ENCODE assay signal across 8 cellular contexts in the genomic region with DNA sequence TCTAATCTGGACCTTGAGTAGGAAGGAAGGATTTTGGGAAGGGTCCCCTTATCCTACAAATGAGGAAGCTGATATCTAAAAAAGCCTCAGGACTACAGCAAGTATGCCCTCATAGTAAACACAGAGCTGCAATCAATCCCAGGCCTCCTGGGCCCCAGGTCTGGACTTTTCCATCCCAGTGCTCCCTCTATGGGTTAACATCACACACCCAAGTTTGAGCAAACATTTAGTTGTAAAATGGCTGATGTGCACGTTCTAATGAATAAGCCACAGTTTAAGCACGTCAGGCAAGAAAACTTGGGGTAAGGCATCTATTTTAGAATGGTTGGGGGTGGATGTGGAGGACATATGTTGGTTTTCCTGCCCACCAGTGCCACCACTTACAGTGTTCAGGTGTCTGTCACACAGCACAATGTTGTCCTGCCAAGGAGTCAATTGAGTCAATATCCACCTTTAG. TPM values are rescaled to one million over a fixed set of nuclear protein-coding genes. Genes with fewer than 3 reads are reported as not detected.
A peak's percentile ranks its signal among the peaks of the same experiment; 100 is the strongest.
DNase-seq lines count a peak whose midpoint lies in the region; ATAC-seq and TF ChIP-seq lines count a peak whose summit lies in the region.

No MANE protein-coding gene starts in this region.

- no peaks in the 10 kb centered on the region for H3F3A ChIP-seq in SK-N-SH (replicated peaks; ENCODE audit: insufficient read depth)

- DNase-seq in D341Med (ENCODE audit: low spot score) = peak; percentile 63
- DNase-seq in SK-N-SH = no peak
- DNase-seq in islet precursor cell = peak; percentile 82
- no peak for DNase-seq in NCI-H2171 treated with DMSO at 0.1 percent for 48 hours (lab: John Stamatoyannopoulos, UW)
- no peak for DNase-seq in DMS153 treated with DMSO at 0.1 percent for 48 hours (lab: John Stamatoyannopoulos, UW; ENCODE audit: unreplicated experiment)
- DNase-seq in CD4-positive, alpha-beta T cell = no peak

- no peak overlapping the region for H3K4me3 ChIP-seq in SK-N-SH (ENCODE audit: low read depth in 2 of 2, low read length in 1 of 2)

- H3K4me1 Mint-ChIP-seq in CD4-positive, alpha-beta T cell (ENCODE audit: low read depth) = peaks cover 22% of the 10 kb centered on the region

- ATAC-seq in GM19463 (IDR thresholded peaks at IDR 0.05; ENCODE audit: unreplicated experiment) = peak; percentile 22
- ATAC-seq in HG03439 (IDR thresholded peaks at IDR 0.05; ENCODE audit: unreplicated experiment) = peak; percentile 34
- no peak for ATAC-seq in CD4-positive, alpha-beta T cell (ENCODE audit: poor library complexity)

- no peak overlapping the region for H3K27ac Mint-ChIP-seq in CD4-positive, alpha-beta T cell

- H3K9ac ChIP-seq in SK-N-SH = no peak overlapping the region

- H3K4me1 ChIP-seq in SK-N-SH (ENCODE audit: control insufficient read depth in 1 of 2, insufficient read depth in 2 of 2, low read depth in 1 of 2, low read length in 1 of 2) = peaks cover 0 to 19% of the 10 kb centered on the region in 2 experiments; a peak in 1 of 4 replicates

- H3K4me3 Mint-ChIP-seq in CD4-positive, alpha-beta T cell = no peak overlapping the region

- H3K79me2 ChIP-seq in SK-N-SH (ENCODE audit: insufficient read depth) = no peaks in the 10 kb centered on the region

- no peaks in the 10 kb centered on the region for H3K27me3 Mint-ChIP-seq in CD4-positive, alpha-beta T cell

- H3K36me3 ChIP-seq in SK-N-SH (replicated peaks in 1 of 2; ENCODE audit: control insufficient read depth in 1 of 2, insufficient read depth in 2 of 2, low read length in 1 of 2) = no peaks in the 10 kb centered on the region

- intact Hi-C loops in CD4-positive, alpha-beta T cell (cut with DNase I, micrococcal nuclease) = no loop called here

- POLR2A ChIA-PET in SK-N-SH (lab: Yijun Ruan, JAX) = no interaction called here
- POLR2A ChIA-PET in CD4-positive, alpha-beta T cell (lab: Charles Lee) = no interaction called here

- H3K9me3 ChIP-seq in SK-N-SH = no peaks in the 10 kb centered on the region
- H3K9me3 ChIP-seq in CD4-positive, alpha-beta T cell (ENCODE audit: control insufficient read depth, low read length) = no peaks in the 10 kb centered on the region

- no peaks in the 10 kb centered on the region for H3K9me3 Mint-ChIP-seq in CD4-positive, alpha-beta T cell

- peak; percentile 37 for TF ChIP-seq CTCF in SK-N-SH (IDR thresholded peaks at IDR 0.05)
- no peak for TF ChIP-seq CTCF in CD4-positive, alpha-beta T cell (IDR thresholded peaks at IDR 0.05)

- H3K27me3 ChIP-seq in SK-N-SH (ENCODE audit: insufficient read depth) = no peaks in the 10 kb centered on the region
- H3K27me3 ChIP-seq in CD4-positive, alpha-beta T cell (ENCODE audit: control insufficient read depth, insufficient read depth, low read length) = no peaks in the 10 kb centered on the region

- H3K36me3 Mint-ChIP-seq in CD4-positive, alpha-beta T cell (ENCODE audit: low read depth) = no peaks in the 10 kb centered on the region

- H2AFZ ChIP-seq in SK-N-SH (ENCODE audit: low read depth) = no peak overlapping the region

- no peak overlapping the region for H3K4me2 ChIP-seq in SK-N-SH

- TF ChIP-seq EP300 in SK-N-SH (IDR thresholded peaks at IDR 0.05; ENCODE audit: borderline replicate concordance in 1 of 2, low read depth in 1 of 2, low read length in 1 of 2) = no peak

- TF ChIP-seq RAD21 in SK-N-SH (IDR thresholded peaks at IDR 0.05; ENCODE audit: low read length) = peak; percentile 60

- CTCF ChIA-PET in SK-N-SH (lab: Yijun Ruan, JAX) = interaction anchor here (1.1 to 2.0 kb wide), 3 partner anchors 10 to 203 kb away, joined by 3 to 6 read pairs (median 3); no protein-coding TSS in a partner anchor
- CTCF ChIA-PET in CD4-positive, alpha-beta T cell (lab: Charles Lee) = no interaction called here

- no peaks in the 10 kb centered on the region for H4K20me1 ChIP-seq in SK-N-SH (ENCODE audit: insufficient read depth)

- H3K27ac ChIP-seq in SK-N-SH (ENCODE audit: low read depth in 2 of 2, low read length in 1 of 2) = no peak overlapping the region; a peak in 1 of 4 replicates
- no peak overlapping the region for H3K27ac ChIP-seq in CD4-positive, alpha-beta T cell (ENCODE audit: low read depth, low read length)

- WGBS in SK-N-SH (ENCODE audit: low lambda C conversion rate) = 85% methylated on average over 2 of the region's 2 CpGs

- H3K9me2 ChIP-seq in SK-N-SH = no peaks in the 10 kb centered on the region

TF ChIP-seq in SK-N-SH, 30 proteins besides CTCF, POLR2A, EP300 and RAD21:
- TF ChIP-seq SMC3 (IDR thresholded peaks at IDR 0.05; ENCODE audit: low read depth, low read length) = peak; percentile 25
- TF ChIP-seq RXRA (IDR thresholded peaks at IDR 0.05; ENCODE audit: borderline replicate concordance, low read depth) = no peak

RNA-seq across cellular contexts. Expression of a gene that starts 44.3 kb away (rescaled TPM):
- polyA plus RNA-seq in SK-N-SH (2012; rRNA removed) = 59.9 and 85.2 TPM in 2 replicates
- polyA plus RNA-seq in SK-N-SH (2012; cell fraction: cytosol; rRNA removed) = 90.1 and 110 TPM in 2 replicates
- polyA plus RNA-seq in SK-N-SH (2012; cell fraction: nucleus; rRNA removed) = 23.7 and 54.6 TPM in 2 replicates
- total RNA-seq in CD4-positive, alpha-beta T cell = 10 to 100 TPM; 49.8 to 52.2 TPM

Comparison
In these comparisons a context has a peak if more than half of its experiments do, and no peak if none do; other contexts are left out.
1. DNase-seq: peak in D341Med (single experiment) and islet precursor cell (single experiment); none in SK-N-SH (single experiment), NCI-H2171 treated with DMSO at 0.1 percent for 48 hours (single experiment), DMS153 treated with DMSO at 0.1 percent for 48 hours (single experiment) and CD4-positive, alpha-beta T cell (0 of 10).